ENCODE assay signal across 1 cellular context in the genomic region with DNA sequence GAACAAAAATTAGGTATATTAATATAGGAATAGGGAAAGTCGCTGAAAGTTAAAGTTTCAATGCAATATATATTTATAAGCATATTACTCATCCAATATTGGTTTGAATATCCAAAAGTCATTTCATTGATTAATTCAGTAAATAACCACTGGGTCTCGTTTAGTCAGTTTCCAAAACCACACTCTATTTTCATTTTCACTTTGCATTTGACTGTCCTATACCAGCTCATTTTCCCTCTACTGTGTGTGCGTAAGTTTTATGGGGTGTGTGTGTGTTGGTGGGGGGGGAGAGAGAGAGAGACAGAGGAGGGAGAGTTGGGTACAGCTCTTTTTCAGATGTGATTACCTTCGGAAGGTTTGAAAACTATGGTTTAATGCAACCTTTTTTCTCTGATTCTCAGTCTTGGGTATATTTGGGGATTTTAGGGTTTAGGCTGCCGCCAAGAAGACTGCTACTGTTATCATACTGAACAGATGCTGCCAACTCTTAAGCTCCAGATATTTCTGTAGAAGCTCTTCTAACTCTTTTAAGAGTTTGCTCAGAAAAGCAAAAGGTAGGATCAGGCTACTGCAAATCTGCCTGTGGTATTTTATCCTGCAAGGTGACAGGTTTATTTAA.
TF ChIP-seq lines count a peak whose summit lies in the region.

No MANE protein-coding gene starts in this region.

TF ChIP-seq in H1, 55 proteins besides CTCF, POLR2A, EP300 and RAD21:
- TF ChIP-seq KDM5A (IDR thresholded peaks at IDR 0.05; ENCODE audit: low read length) (no peak), ZNF274 (IDR thresholded peaks at IDR 0.05; ENCODE audit: borderline replicate concordance, extremely low read depth, low read length) (no peak), SIX5 (IDR thresholded peaks at IDR 0.05; ENCODE audit: low read depth, low read length) (no peak), EGR1 (IDR thresholded peaks at IDR 0.05; ENCODE audit: borderline replicate concordance, low read depth, low read length) (no peak), TAF7 (optimal IDR thresholded peaks at IDR 0.05; ENCODE audit: borderline replicate concordance, low read depth, low read length) (no peak), GABPA (IDR thresholded peaks at IDR 0.05; ENCODE audit: borderline replicate concordance, insufficient read depth, low read length) (no peak), CHD7 (IDR thresholded peaks at IDR 0.05; ENCODE audit: insufficient replicate concordance, low read length) (no peak), SRF (IDR thresholded peaks at IDR 0.05; ENCODE audit: low read depth, low read length) (no peak), GTF2F1 (IDR thresholded peaks at IDR 0.05; ENCODE audit: borderline replicate concordance, low read depth, low read length) (no peak), PHF8 (conservative IDR thresholded peaks at IDR 0.05; ENCODE audit: low read depth, low read length) (no peak), RXRA (IDR thresholded peaks at IDR 0.05; ENCODE audit: insufficient read depth, low read depth, low read length) (no peak)
TF ChIP-seq in H1: peak in this region for 0.
